1 cellular context compared by ENCODE assay signal in the genomic region with DNA sequence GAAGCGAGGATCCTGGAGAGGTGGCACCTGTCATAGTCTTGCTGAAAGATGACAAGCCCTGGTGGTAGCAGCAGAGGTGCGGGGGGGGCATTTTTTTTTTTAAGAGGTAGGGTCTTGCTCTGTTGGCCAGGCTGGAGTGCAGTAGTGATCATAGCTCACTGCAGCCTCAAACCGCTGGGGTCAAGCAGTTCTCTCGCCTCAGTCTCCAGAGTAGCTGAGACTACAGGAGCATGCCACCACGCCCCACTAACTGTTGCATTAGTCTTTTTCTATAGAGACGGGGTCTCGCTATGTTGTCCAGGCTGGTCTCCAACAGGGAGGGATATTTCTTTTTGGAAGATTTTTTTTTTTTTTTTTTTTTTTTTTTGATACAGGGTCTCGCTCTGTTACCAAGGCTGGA.
A peak's percentile ranks its signal among the peaks of the same experiment; 100 is the strongest.
TF ChIP-seq lines count a peak whose summit lies in the region.

No MANE protein-coding gene starts in this region.

TF ChIP-seq in HepG2, 621 proteins besides CTCF, POLR2A, EP300 and RAD21:
- TF ChIP-seq ZNF354B (CRISPR knock-in tag; IDR thresholded peaks at IDR 0.05) (no peak), RBFOX2 (IDR thresholded peaks at IDR 0.05; ENCODE audit: low read depth, low read length) (0 out of 2 replicates have a peak, but pooled peaks have one; percentile 52), SRSF4 (IDR thresholded peaks at IDR 0.05; ENCODE audit: low read depth, low read length, poor library complexity, severe bottlenecking) (no peak), ZNF883 (CRISPR knock-in tag; IDR thresholded peaks at IDR 0.05; ENCODE audit: not compliant biosample characterization) (no peak), KDM2A (CRISPR knock-in tag; IDR thresholded peaks at IDR 0.05; ENCODE audit: borderline replicate concordance, low read depth) (no peak), TP53 (CRISPR knock-in tag; conservative IDR thresholded peaks at IDR 0.05) (no peak), PCBP2 (optimal IDR thresholded peaks at IDR 0.05; ENCODE audit: low read depth, low read length, poor library complexity, severe bottlenecking) (no peak), ZNF121 (CRISPR knock-in tag; IDR thresholded peaks at IDR 0.05) (peak; percentile 96), ZSCAN29 (CRISPR knock-in tag; conservative IDR thresholded peaks at IDR 0.05) (no peak), KAT7 (CRISPR knock-in tag; IDR thresholded peaks at IDR 0.05; ENCODE audit: borderline replicate concordance) (no peak), TEF (CRISPR knock-in tag; IDR thresholded peaks at IDR 0.05) (no peak)
